ENCODE assay signal across 22 cellular contexts in the genomic region with DNA sequence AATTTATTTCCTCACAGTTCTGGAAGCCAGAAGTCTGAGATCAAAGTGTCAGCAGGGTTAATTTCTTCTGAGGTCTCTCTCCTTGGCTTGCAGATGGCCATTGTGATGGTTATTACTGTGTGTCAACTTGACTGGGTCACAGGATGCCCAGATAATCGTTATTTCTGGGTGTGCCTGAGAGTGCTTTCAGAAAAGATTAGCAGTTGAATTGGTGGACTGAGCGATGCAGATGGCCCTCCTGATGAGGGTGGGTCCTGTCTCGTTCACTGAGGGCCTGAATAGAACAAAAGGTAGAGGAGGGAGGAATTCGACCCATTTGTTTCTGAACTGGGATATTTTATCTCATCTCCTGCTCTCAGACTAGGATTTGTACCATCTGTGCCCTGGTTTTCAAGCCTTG. TPM values are rescaled to one million over a fixed set of nuclear protein-coding genes. Genes with fewer than 3 reads are reported as not detected.
DNase-seq lines count a peak whose midpoint lies in the region; FAIRE-seq and TF ChIP-seq lines count a peak whose summit lies in the region.
"Had no signal": no experiment of that assay in that cellular context is flagged by ENCODE, and none has a peak within 500 bp of the region (broad histone marks: within the 10 kb centered on the region; RNA-seq: fewer than 3 reads in every experiment).

No MANE protein-coding gene starts in this region.

- no peak overlapping the region for H2BK15ac ChIP-seq in H1 (ENCODE audit: low read length)

- H3K4ac ChIP-seq in H1 (replicated peaks; ENCODE audit: insufficient read length, low read depth, low read length): no peak overlapping the region

- H2AFZ ChIP-seq in H1 (ENCODE audit: low read length): no peak overlapping the region

- H4K20me1 ChIP-seq in H1 (replicated peaks in 1 of 2; ENCODE audit: control insufficient read depth in 1 of 2, insufficient read depth in 2 of 2, low read length in 2 of 2): peaks cover 0 to 2% of the 10 kb centered on the region in 2 experiments

- H2BK12ac ChIP-seq in H1 (ENCODE audit: low read depth, low read length): no peak overlapping the region

- no peak overlapping the region for H2BK20ac ChIP-seq in H1 (ENCODE audit: low read length)

- intact Hi-C loops in esophagus squamous epithelium (cut with DNase I) (no loop called here), stomach (cut with DNase I; ENCODE audit: low total_unique reads) (no loop called here)

- H3K23me2 ChIP-seq in H1 (ENCODE audit: low read depth, low read length): no peaks in the 10 kb centered on the region; the same call in 1 of the 2 replicates

- H2BK120ac ChIP-seq in H1 (replicated peaks; ENCODE audit: low read depth, low read length): no peak overlapping the region

- FAIRE-seq in H1 (lab: Jason Lieb, UNC): peak; percentile 99

- H3K56ac ChIP-seq in H1 (replicated peaks; ENCODE audit: insufficient read length, low read depth, low read length): no peak overlapping the region

- H4K8ac ChIP-seq in H1 (ENCODE audit: extremely low read depth, insufficient read depth, low read length): no peak overlapping the region

- TF ChIP-seq EP300 in H1 (IDR thresholded peaks at IDR 0.05; ENCODE audit: borderline replicate concordance in 1 of 2, low read depth in 2 of 2, low read length in 2 of 2): peak in 1 of 2 experiments; percentile 23; a peak in 1 of 3 replicates
- TF ChIP-seq EP300 in stomach (IDR thresholded peaks at IDR 0.05): no peak

- peak; percentile 21 to 31 for DNase-seq in NCI-H524 (lab: John Stamatoyannopoulos, UW)
- DNase-seq in NCI-H524 treated with DMSO at 0.1 percent for 48 hours (lab: John Stamatoyannopoulos, UW): no peak
- peak in 1 of 2 experiments; percentile 89 for DNase-seq in H1 (ENCODE audit: low read depth in 1 of 2, low spot score in 2 of 2)
- DNase-seq in esophagus squamous epithelium (lab: John Stamatoyannopoulos, UW): no peak
- no peak for DNase-seq in GM19238 (ENCODE audit: insufficient read length, low spot score)
- no peak for DNase-seq in stomach
- no peak for DNase-seq in anterior cingulate cortex (lab: John Stamatoyannopoulos, UW)
- DNase-seq: BE2C; Calu3; CD4-positive, alpha-beta T cell; GOT3; KG1; NCI-H1417 treated with DMSO at 0.1 percent for 48 hours; NCI-H1930; NCI-H446; NCI-H774; PC-3; SW 1271 had no signal

- H2BK5ac ChIP-seq in H1 (ENCODE audit: low read depth, low read length): no peak overlapping the region

- H3K23ac ChIP-seq in H1 (ENCODE audit: insufficient read length): no peak overlapping the region

- WGBS in H1 (ENCODE audit: extremely low coverage in 1 of 2, insufficient coverage in 1 of 2, insufficient read length in 1 of 2, insufficient replicate concordance in 2 of 2, low coverage in 1 of 2, low lambda C conversion rate in 2 of 2, missing lambda C conversion rate in 1 of 2), 2 experiments: 1% methylated on average over 4 of the region's 4 CpGs; no CpG with 5 or more reads in 1 of the 2 experiments
- WGBS in esophagus squamous epithelium, 2 donors: 8 to 27% methylated on average over 2 to 4 of the region's 4 CpGs
- 7 to 22% (median 17%) methylated on average over 4 of the region's 4 CpGs for WGBS in stomach, 5 donors

- no peak for TF ChIP-seq RAD21 in H1 (IDR thresholded peaks at IDR 0.05 in 1 of 2, conservative IDR thresholded peaks at IDR 0.05 in 1 of 2; ENCODE audit: low read depth in 2 of 2, low read length in 2 of 2)

- H3K9me3 ChIP-seq in H1 (ENCODE audit: insufficient read depth in 2 of 2, low read depth in 1 of 2, low read length in 1 of 2) (no peaks in the 10 kb centered on the region), iPS-18a (ENCODE audit: control insufficient read depth, low read depth, low read length) (no peaks in the 10 kb centered on the region), esophagus squamous epithelium (no peaks in the 10 kb centered on the region), stomach (no peaks in the 10 kb centered on the region)
- H3K9me3 ChIP-seq: BE2C, SJSA1 had no signal

- TF ChIP-seq POLR2A in H1 (IDR thresholded peaks at IDR 0.05; ENCODE audit: control extremely low read depth in 1 of 2, low read depth in 2 of 2, low read length in 2 of 2) (no peak), esophagus squamous epithelium (IDR thresholded peaks at IDR 0.05) (no peak), stomach (IDR thresholded peaks at IDR 0.05) (no peak)

- H3K27me3 ChIP-seq in H1 (replicated peaks in 1 of 4; ENCODE audit: control insufficient read depth in 3 of 4, extremely low read depth in 1 of 4, insufficient read depth in 3 of 4, low read length in 3 of 4) (peaks cover 1 to 34% (median 25%) of the 10 kb centered on the region in 4 experiments; a peak in 6 of 7 replicates), iPS-18a (ENCODE audit: control insufficient read depth, insufficient read depth, low read length) (peaks cover 44% of the 10 kb centered on the region), esophagus squamous epithelium (peaks cover 0 to 3% (median 0%) of the 10 kb centered on the region in 4 donors), stomach (no peaks in the 10 kb centered on the region)
- H3K27me3 ChIP-seq: BE2C, SJSA1 had no signal

- H3K4me3 ChIP-seq in H1 (ENCODE audit: extremely low read depth in 1 of 4, insufficient read depth in 2 of 4, low read depth in 3 of 4, low read length in 4 of 4) (no peak overlapping the region; a peak in 1 of 8 replicates), iPS-18a (ENCODE audit: low read length) (peak overlapping the region; percentile 35), esophagus squamous epithelium (no peak overlapping the region), stomach (no peak overlapping the region)
- H3K4me3 ChIP-seq: SJSA1 had no signal

- no peak overlapping the region for H2AK5ac ChIP-seq in H1 (ENCODE audit: low read depth, low read length)

- no peak overlapping the region for H3K14ac ChIP-seq in H1 (ENCODE audit: insufficient read length)

- peak overlapping the region; percentile 43 to 50; a peak in 3 of 4 replicates for H3K4me2 ChIP-seq in H1 (ENCODE audit: insufficient read depth in 1 of 2, low read depth in 2 of 2, low read length in 2 of 2)

- TF ChIP-seq CTCF in H1 (IDR thresholded peaks at IDR 0.05; ENCODE audit: control extremely low read depth in 1 of 3, insufficient read depth in 1 of 3, low read depth in 1 of 3, low read length in 3 of 3) (no peak), esophagus squamous epithelium (IDR thresholded peaks at IDR 0.05) (no peak), stomach (IDR thresholded peaks at IDR 0.05) (no peak)

- POLR2A ChIA-PET in H1 (lab: Charles Lee; ENCODE audit: partially characterized antibody): no interaction called here

- H3K79me2 ChIP-seq in H1 (ENCODE audit: control insufficient read depth in 1 of 2, insufficient read depth in 2 of 2, low read length in 2 of 2): no peaks in the 10 kb centered on the region

- H3K36me3 ChIP-seq in H1 (ENCODE audit: control insufficient read depth in 2 of 4, insufficient read depth in 4 of 4, low read length in 3 of 4) (no peaks in the 10 kb centered on the region), iPS-18a (ENCODE audit: control insufficient read depth, low read depth, low read length) (no peaks in the 10 kb centered on the region), esophagus squamous epithelium (no peaks in the 10 kb centered on the region), stomach (no peaks in the 10 kb centered on the region)
- H3K36me3 ChIP-seq: BE2C, SJSA1 had no signal

- H3K9ac ChIP-seq in H1 (replicated peaks in 1 of 4; ENCODE audit: extremely low read depth in 1 of 4, low read depth in 3 of 4, low read length in 3 of 4): no peak overlapping the region
- no peak overlapping the region for H3K9ac ChIP-seq in iPS-18a (ENCODE audit: low read length)

- H3K27ac ChIP-seq in H1 (ENCODE audit: low read depth, low read length) (no peak overlapping the region), iPS-18a (ENCODE audit: low read length) (no peak overlapping the region), esophagus squamous epithelium (no peak overlapping the region), stomach (no peak overlapping the region)
- H3K27ac ChIP-seq: 22Rv1, SJSA1 had no signal

- H3K18ac ChIP-seq in H1 (ENCODE audit: extremely low read depth, low read length): no peak overlapping the region

- no peaks in the 10 kb centered on the region for H3K79me1 ChIP-seq in H1 (ENCODE audit: low read depth, low read length)

- no peak overlapping the region for H4K5ac ChIP-seq in H1 (ENCODE audit: insufficient read length, low read depth, low read length)

- H3K4me1 ChIP-seq in H1 (replicated peaks in 1 of 4; ENCODE audit: control insufficient read depth in 3 of 4, insufficient read depth in 4 of 4, low read length in 3 of 4): peaks cover 0 to 6% (median 2%) of the 10 kb centered on the region in 4 experiments; a peak in 1 of 7 replicates
- H3K4me1 ChIP-seq in iPS-18a (ENCODE audit: control insufficient read depth, low read depth, low read length): peaks cover 16% of the 10 kb centered on the region
- no peaks in the 10 kb centered on the region for H3K4me1 ChIP-seq in esophagus squamous epithelium
- H3K4me1 ChIP-seq in stomach: no peaks in the 10 kb centered on the region
- H3K4me1 ChIP-seq: BE2C had no signal

- no peak overlapping the region for H4K91ac ChIP-seq in H1 (replicated peaks; ENCODE audit: insufficient read length, low read length)

- CTCF ChIA-PET in H1 (lab: Charles Lee; ENCODE audit: partially characterized antibody): no interaction called here

RNA-seq across cellular contexts. Expression of a gene that starts 15.7 kb away (rescaled TPM):
- total RNA-seq in H1 (2021; fragmentation: NEBNext Ultra II Directional; extraction: Animal tissue kit (Norgen Biotek cat#: 25700)): 0.50 TPM in 1 of 2 replicates, not detected in the other
- polyA plus RNA-seq in H1 (2011; rRNA removed) (0.41 and 0.94 TPM in 2 replicates), stomach (under 1 TPM in 2 of 3 donors, not detected in 1; 0.10 to 0.31 TPM)
- 0.97 TPM for polyA plus RNA-seq in H1 (2011; cell fraction: cytosol; rRNA removed)
- polyA plus RNA-seq in H1 (2011; cell fraction: nucleus; rRNA removed): 0.77 TPM
- polyA plus RNA-seq in H1 (2012, experiment 1 of 2): 0.72 to 0.98 TPM (median 0.88 TPM) in 4 replicates
- polyA plus RNA-seq in H1 (2012, experiment 2 of 2): 0.22 TPM
- 0.32 TPM for polyA plus RNA-seq in H1 (2013, experiment 1 of 2)
- polyA plus RNA-seq in H1 (2013, experiment 2 of 2): 0.33 TPM
- polyA minus RNA-seq in H1 (2011; rRNA and poly(A)+ RNA removed): 0.22 and 2.5 TPM in 2 replicates
- 1.2 TPM for polyA minus RNA-seq in H1 (2011; cell fraction: cytosol; rRNA and poly(A)+ RNA removed)
- polyA minus RNA-seq in H1 (2011; cell fraction: nucleus; rRNA and poly(A)+ RNA removed): 0.40 TPM
- total RNA-seq in esophagus squamous epithelium (under 1 TPM in 1 of 4 donors, not detected in 3; 0.38 TPM), stomach (under 1 TPM in 1 of 5 donors, not detected in 4; 0.18 TPM)
- total RNA-seq: Calu3; CD4-positive, alpha-beta T cell; HT1080; PC-3 had no signal

RNA-seq across cellular contexts. Expression of a gene that starts 51.9 kb away (rescaled TPM):
- 53.4 and 54.9 TPM in 2 replicates for total RNA-seq in H1 (2021; fragmentation: NEBNext Ultra II Directional; extraction: Animal tissue kit (Norgen Biotek cat#: 25700))
- polyA plus RNA-seq in H1 (2011; rRNA removed): 16.7 and 33.2 TPM in 2 replicates
- 45.7 TPM for polyA plus RNA-seq in H1 (2011; cell fraction: cytosol; rRNA removed)
- polyA plus RNA-seq in H1 (2011; cell fraction: nucleus; rRNA removed): 16.4 TPM
- 49.3 to 73.9 TPM (median 53.7 TPM) in 4 replicates for polyA plus RNA-seq in H1 (2012, experiment 1 of 2)
- 4.9 TPM for polyA plus RNA-seq in H1 (2012, experiment 2 of 2)
- polyA plus RNA-seq in H1 (2013, experiment 1 of 2): 58.5 TPM
- 56.6 TPM for polyA plus RNA-seq in H1 (2013, experiment 2 of 2)
- 72.1 and 104 TPM in 2 replicates for polyA minus RNA-seq in H1 (2011; rRNA and poly(A)+ RNA removed)
- 27.0 TPM for polyA minus RNA-seq in H1 (2011; cell fraction: cytosol; rRNA and poly(A)+ RNA removed)
- polyA minus RNA-seq in H1 (2011; cell fraction: nucleus; rRNA and poly(A)+ RNA removed): 66.6 TPM
- total RNA-seq in esophagus squamous epithelium: 10 to 100 TPM in 3 of 4 donors, 1 to 10 TPM in 1; 9.3 to 27.7 (median 23.9) TPM
- total RNA-seq in stomach: 100 to 1,000 TPM in 1 of 5 donors, 10 to 100 TPM in 4; 10.4 to 162 (median 34.5) TPM
- 10 to 100 TPM; 16.4 to 22.0 (median 18.6) TPM for polyA plus RNA-seq in stomach

RNA-seq across cellular contexts. Expression of a gene that starts 52.4 kb away (rescaled TPM):
- total RNA-seq in H1 (2021; fragmentation: NEBNext Ultra II Directional; extraction: Animal tissue kit (Norgen Biotek cat#: 25700)): 213 and 221 TPM in 2 replicates
- 116 and 213 TPM in 2 replicates for polyA plus RNA-seq in H1 (2011; rRNA removed)
- polyA plus RNA-seq in H1 (2011; cell fraction: cytosol; rRNA removed): 155 TPM
- polyA plus RNA-seq in H1 (2011; cell fraction: nucleus; rRNA removed): 69.0 TPM
- 222 to 296 TPM (median 237 TPM) in 4 replicates for polyA plus RNA-seq in H1 (2012, experiment 1 of 2)
- polyA plus RNA-seq in H1 (2012, experiment 2 of 2): 183 TPM
- 155 TPM for polyA plus RNA-seq in H1 (2013, experiment 1 of 2)
- polyA plus RNA-seq in H1 (2013, experiment 2 of 2): 154 TPM
- polyA minus RNA-seq in H1 (2011; rRNA and poly(A)+ RNA removed): 115 and 127 TPM in 2 replicates
- 230 TPM for polyA minus RNA-seq in H1 (2011; cell fraction: cytosol; rRNA and poly(A)+ RNA removed)
- polyA minus RNA-seq in H1 (2011; cell fraction: nucleus; rRNA and poly(A)+ RNA removed): 90.3 TPM
- total RNA-seq in esophagus squamous epithelium: 100 to 1,000 TPM in 2 of 4 donors, 10 to 100 TPM in 2; 50.4 to 153 (median 117) TPM
- 100 to 1,000 TPM in 3 of 5 donors, 10 to 100 TPM in 2; 77.9 to 368 (median 102) TPM for total RNA-seq in stomach
- polyA plus RNA-seq in stomach: 100 to 1,000 TPM; 169 to 357 (median 224) TPM

Comparison
In these comparisons a context has a peak if more than half of its experiments do, and no peak if none do; other contexts are left out.
1. DNase-seq: peak in NCI-H524 (2 of 2); none in NCI-H524 treated with DMSO at 0.1 percent for 48 hours (single experiment), esophagus squamous epithelium (single experiment), GM19238 (single experiment), stomach (single experiment) and anterior cingulate cortex (0 of 58).